ENCODE assay signal across 1 cellular context in genomic region chr6:29926795-29927427, GRCh38.
TF ChIP-seq lines count a peak whose summit lies in the region.

No MANE protein-coding gene starts in this region.

TF ChIP-seq in HepG2, 621 proteins besides CTCF, POLR2A, EP300 and RAD21 (continued from another document and continues in another):
- TF ChIP-seq, protein P1, sequence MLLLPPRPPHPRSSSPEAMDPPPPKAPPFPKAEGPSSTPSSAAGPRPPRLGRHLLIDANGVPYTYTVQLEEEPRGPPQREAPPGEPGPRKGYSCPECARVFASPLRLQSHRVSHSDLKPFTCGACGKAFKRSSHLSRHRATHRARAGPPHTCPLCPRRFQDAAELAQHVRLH (CRISPR knock-in tag; IDR thresholded peaks at IDR 0.05; ENCODE audit: borderline replicate concordance, low read depth), result no peak
- TF ChIP-seq MAFF (IDR thresholded peaks at IDR 0.05; ENCODE audit: low read depth, low read length) (no peak), RCOR2 (CRISPR knock-in tag; IDR thresholded peaks at IDR 0.05) (no peak), CBFB (CRISPR knock-in tag; IDR thresholded peaks at IDR 0.05) (0 out of 2 replicates have a peak, but pooled peaks have one; percentile 35), SMC3 (IDR thresholded peaks at IDR 0.05; ENCODE audit: low read length) (no peak), ZNF496 (CRISPR knock-in tag; IDR thresholded peaks at IDR 0.05; ENCODE audit: insufficient replicate concordance) (no peak), THAP9 (CRISPR knock-in tag; IDR thresholded peaks at IDR 0.05; ENCODE audit: borderline replicate concordance) (no peak), ZNF839 (CRISPR knock-in tag; IDR thresholded peaks at IDR 0.05; ENCODE audit: borderline replicate concordance) (no peak), CREM (IDR thresholded peaks at IDR 0.05) (no peak), CREM (CRISPR knock-in tag; IDR thresholded peaks at IDR 0.05) (no peak), HES4 (CRISPR knock-in tag; IDR thresholded peaks at IDR 0.05; ENCODE audit: borderline replicate concordance) (0 out of 2 replicates have a peak, but pooled peaks have one; percentile 45), LRRFIP1 (CRISPR knock-in tag; conservative IDR thresholded peaks at IDR 0.05) (no peak), ATF1 (CRISPR knock-in tag; IDR thresholded peaks at IDR 0.05) (no peak), HNF4A (CRISPR knock-in tag; IDR thresholded peaks at IDR 0.05) (no peak), ZNF687 (CRISPR knock-in tag; IDR thresholded peaks at IDR 0.05) (peak; percentile 89), ZBTB20 (CRISPR knock-in tag; IDR thresholded peaks at IDR 0.05; ENCODE audit: borderline replicate concordance, low read depth) (peak; percentile 67; the same call in 1 of the 2 replicates), MTF1 (CRISPR knock-in tag; IDR thresholded peaks at IDR 0.05) (no peak), ZNF225 (CRISPR knock-in tag; IDR thresholded peaks at IDR 0.05) (0 out of 2 replicates have a peak, but pooled peaks have one; percentile 45), ZMYM2 (CRISPR knock-in tag; IDR thresholded peaks at IDR 0.05) (no peak), ZFY (CRISPR knock-in tag; IDR thresholded peaks at IDR 0.05) (peak; percentile 89), ZNF251 (CRISPR knock-in tag; IDR thresholded peaks at IDR 0.05) (no peak), FOXP4 (CRISPR knock-in tag; IDR thresholded peaks at IDR 0.05) (no peak), KDM6A (CRISPR knock-in tag; IDR thresholded peaks at IDR 0.05; ENCODE audit: low read depth) (no peak), ZNF703 (CRISPR knock-in tag; IDR thresholded peaks at IDR 0.05; ENCODE audit: borderline replicate concordance) (no peak), GTF3A (CRISPR knock-in tag; conservative IDR thresholded peaks at IDR 0.05) (no peak), ZFP36L2 (CRISPR knock-in tag; IDR thresholded peaks at IDR 0.05) (no peak), ZKSCAN8 (CRISPR knock-in tag; IDR thresholded peaks at IDR 0.05; ENCODE audit: borderline replicate concordance) (no peak), MEIS1 (CRISPR knock-in tag; IDR thresholded peaks at IDR 0.05; ENCODE audit: borderline replicate concordance) (no peak), FOXK1 (CRISPR knock-in tag; IDR thresholded peaks at IDR 0.05; ENCODE audit: borderline replicate concordance, low read depth) (no peak), ZNF720 (CRISPR knock-in tag; IDR thresholded peaks at IDR 0.05) (no peak), ZNF484 (CRISPR knock-in tag; IDR thresholded peaks at IDR 0.05; ENCODE audit: borderline replicate concordance, low read depth) (no peak), NCOA2 (CRISPR knock-in tag; IDR thresholded peaks at IDR 0.05) (no peak), GATA4 (IDR thresholded peaks at IDR 0.05; ENCODE audit: borderline replicate concordance, low read depth) (no peak), ZNF501 (CRISPR knock-in tag; IDR thresholded peaks at IDR 0.05) (no peak), CREBL2 (CRISPR knock-in tag; IDR thresholded peaks at IDR 0.05; ENCODE audit: borderline replicate concordance) (no peak), ZFP62 (CRISPR knock-in tag; IDR thresholded peaks at IDR 0.05) (no peak), ZNF276 (CRISPR knock-in tag; IDR thresholded peaks at IDR 0.05; ENCODE audit: low read depth) (no peak), ZNF749 (CRISPR knock-in tag; IDR thresholded peaks at IDR 0.05; ENCODE audit: borderline replicate concordance) (no peak), SRSF4 (IDR thresholded peaks at IDR 0.05; ENCODE audit: low read depth, low read length, poor library complexity, severe bottlenecking) (no peak)
- TF ChIP-seq, protein P2, sequence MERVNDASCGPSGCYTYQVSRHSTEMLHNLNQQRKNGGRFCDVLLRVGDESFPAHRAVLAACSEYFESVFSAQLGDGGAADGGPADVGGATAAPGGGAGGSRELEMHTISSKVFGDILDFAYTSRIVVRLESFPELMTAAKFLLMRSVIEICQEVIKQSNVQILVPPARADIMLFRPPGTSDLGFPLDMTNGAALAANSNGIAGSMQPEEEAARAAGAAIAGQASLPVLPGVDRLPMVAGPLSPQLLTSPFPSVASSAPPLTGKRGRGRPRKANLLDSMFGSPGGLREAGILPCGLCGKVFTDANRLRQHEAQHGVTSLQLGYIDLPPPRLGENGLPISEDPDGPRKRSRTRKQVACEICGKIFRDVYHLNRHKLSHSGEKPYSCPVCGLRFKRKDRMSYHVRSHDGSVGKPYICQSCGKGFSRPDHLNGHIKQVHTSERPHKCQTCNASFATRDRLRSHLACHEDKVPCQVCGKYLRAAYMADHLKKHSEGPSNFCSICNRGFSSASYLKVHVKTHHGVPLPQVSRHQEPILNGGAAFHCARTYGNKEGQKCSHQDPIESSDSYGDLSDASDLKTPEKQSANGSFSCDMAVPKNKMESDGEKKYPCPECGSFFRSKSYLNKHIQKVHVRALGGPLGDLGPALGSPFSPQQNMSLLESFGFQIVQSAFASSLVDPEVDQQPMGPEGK (CRISPR knock-in tag; IDR thresholded peaks at IDR 0.05), result no peak
- TF ChIP-seq, protein P3, sequence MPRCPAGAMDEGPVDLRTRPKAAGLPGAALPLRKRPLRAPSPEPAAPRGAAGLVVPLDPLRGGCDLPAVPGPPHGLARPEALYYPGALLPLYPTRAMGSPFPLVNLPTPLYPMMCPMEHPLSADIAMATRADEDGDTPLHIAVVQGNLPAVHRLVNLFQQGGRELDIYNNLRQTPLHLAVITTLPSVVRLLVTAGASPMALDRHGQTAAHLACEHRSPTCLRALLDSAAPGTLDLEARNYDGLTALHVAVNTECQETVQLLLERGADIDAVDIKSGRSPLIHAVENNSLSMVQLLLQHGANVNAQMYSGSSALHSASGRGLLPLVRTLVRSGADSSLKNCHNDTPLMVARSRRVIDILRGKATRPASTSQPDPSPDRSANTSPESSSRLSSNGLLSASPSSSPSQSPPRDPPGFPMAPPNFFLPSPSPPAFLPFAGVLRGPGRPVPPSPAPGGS (CRISPR knock-in tag; IDR thresholded peaks at IDR 0.05), result no peak
- TF ChIP-seq, protein P4, sequence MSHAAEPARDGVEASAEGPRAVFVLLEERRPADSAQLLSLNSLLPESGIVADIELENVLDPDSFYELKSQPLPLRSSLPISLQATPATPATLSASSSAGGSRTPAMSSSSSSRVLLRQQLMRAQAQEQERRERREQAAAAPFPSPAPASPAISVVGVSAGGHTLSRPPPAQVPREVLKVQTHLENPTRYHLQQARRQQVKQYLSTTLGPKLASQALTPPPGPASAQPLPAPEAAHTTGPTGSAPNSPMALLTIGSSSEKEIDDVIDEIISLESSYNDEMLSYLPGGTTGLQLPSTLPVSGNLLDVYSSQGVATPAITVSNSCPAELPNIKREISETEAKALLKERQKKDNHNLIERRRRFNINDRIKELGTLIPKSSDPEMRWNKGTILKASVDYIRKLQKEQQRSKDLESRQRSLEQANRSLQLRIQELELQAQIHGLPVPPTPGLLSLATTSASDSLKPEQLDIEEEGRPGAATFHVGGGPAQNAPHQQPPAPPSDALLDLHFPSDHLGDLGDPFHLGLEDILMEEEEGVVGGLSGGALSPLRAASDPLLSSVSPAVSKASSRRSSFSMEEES (CRISPR knock-in tag; IDR thresholded peaks at IDR 0.05), result 0 out of 2 replicates have a peak, but pooled peaks have one; percentile 21
- TF ChIP-seq, protein P5, sequence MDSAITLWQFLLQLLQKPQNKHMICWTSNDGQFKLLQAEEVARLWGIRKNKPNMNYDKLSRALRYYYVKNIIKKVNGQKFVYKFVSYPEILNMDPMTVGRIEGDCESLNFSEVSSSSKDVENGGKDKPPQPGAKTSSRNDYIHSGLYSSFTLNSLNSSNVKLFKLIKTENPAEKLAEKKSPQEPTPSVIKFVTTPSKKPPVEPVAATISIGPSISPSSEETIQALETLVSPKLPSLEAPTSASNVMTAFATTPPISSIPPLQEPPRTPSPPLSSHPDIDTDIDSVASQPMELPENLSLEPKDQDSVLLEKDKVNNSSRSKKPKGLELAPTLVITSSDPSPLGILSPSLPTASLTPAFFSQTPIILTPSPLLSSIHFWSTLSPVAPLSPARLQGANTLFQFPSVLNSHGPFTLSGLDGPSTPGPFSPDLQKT (CRISPR knock-in tag; IDR thresholded peaks at IDR 0.05; ENCODE audit: borderline replicate concordance), result no peak
